23 cellular contexts compared by ENCODE assay signal in genomic region chr4:145001635-145002034, GRCh38.
"Had no signal": no experiment of that assay in that cellular context is flagged by ENCODE, and none has a peak within 500 bp of the region (broad histone marks: within the 10 kb centered on the region; RNA-seq: fewer than 3 reads in every experiment).

No MANE protein-coding gene starts in this region.

- H3K27ac Mint-ChIP-seq: activated CD4-positive, alpha-beta memory T cell treated with anti-CD3 and anti-CD28 coated beads for 36 hours; activated CD4-positive, alpha-beta T cell treated with anti-CD3 and anti-CD28 coated beads, Interleukin-2, amount 10 ng/mL, durations not matched to agents 7 days and 5 days; activated naive CD4-positive, alpha-beta T cell treated with anti-CD3 and anti-CD28 coated beads for 36 hours; activated naive CD8-positive, alpha-beta T cell treated with anti-CD3 and anti-CD28 coated beads for 36 hours; T-cell had no signal

- H3K27me3 Mint-ChIP-seq: activated CD4-positive, alpha-beta memory T cell treated with anti-CD3 and anti-CD28 coated beads for 36 hours; activated CD4-positive, alpha-beta T cell treated with anti-CD3 and anti-CD28 coated beads, Interleukin-2, amount 10 ng/mL, durations not matched to agents 7 days and 5 days; activated naive CD8-positive, alpha-beta T cell treated with anti-CD3 and anti-CD28 coated beads for 36 hours; T-cell had no signal

- DNase-seq: activated CD4-positive, alpha-beta memory T cell treated with anti-CD3 and anti-CD28 coated beads for 36 hours; activated CD4-positive, alpha-beta T cell treated with anti-CD3 and anti-CD28 coated beads, Interleukin-2, amount 10 ng/mL, durations not matched to agents 7 days and 5 days; activated CD4-positive, CD25-positive, alpha-beta regulatory T cell; activated CD8-positive, alpha-beta memory T cell treated with anti-CD3 and anti-CD28 coated beads for 24 hours; activated effector memory CD4-positive, alpha-beta T cell treated with anti-CD3 and anti-CD28 coated beads, Interleukin-2, amount 50 U/mL, for 16 hours; activated naive CD4-positive, alpha-beta T cell treated with anti-CD3 and anti-CD28 coated beads for 36 hours; activated naive CD8-positive, alpha-beta T cell treated with anti-CD3 and anti-CD28 coated beads for 36 hours; activated T-cell treated with anti-CD3 and anti-CD28 coated beads, Interleukin-2, amount 50 U/mL, for 4 hours; anterior cingulate cortex; cerebellar nuclear complex; KBM-7; NCI-H1105; NCI-H1436; NCI-H1694 treated with DMSO at 0.1 percent for 48 hours; NCI-H2029 treated with DMSO at 0.1 percent for 48 hours; NCI-H510A treated with DMSO at 0.1 percent for 48 hours; NCI-H69; NK-92 treated with Interleukin-12 subunit alpha and Interleukin-12 subunit beta, amount 100 ng/mL, for 24 hours; PC-3; SHP77 treated with DMSO at 0.1 percent for 48 hours; T-cell; T-helper 2 cell; T1000 had no signal

- ATAC-seq: activated T-cell treated with anti-CD3 and anti-CD28 coated beads, Interleukin-2, amount 50 U/mL, for 4 hours; PC-3; T-cell had no signal

- H3K4me3 Mint-ChIP-seq: activated CD4-positive, alpha-beta memory T cell treated with anti-CD3 and anti-CD28 coated beads for 36 hours; activated CD4-positive, alpha-beta T cell treated with anti-CD3 and anti-CD28 coated beads, Interleukin-2, amount 10 ng/mL, durations not matched to agents 7 days and 5 days; activated naive CD4-positive, alpha-beta T cell treated with anti-CD3 and anti-CD28 coated beads for 36 hours; activated naive CD8-positive, alpha-beta T cell treated with anti-CD3 and anti-CD28 coated beads for 36 hours; activated T-cell treated with anti-CD3 and anti-CD28 coated beads, Interleukin-2, amount 50 U/mL, for 4 hours; T-cell had no signal

- H3K4me1 Mint-ChIP-seq: activated CD4-positive, alpha-beta T cell treated with anti-CD3 and anti-CD28 coated beads, Interleukin-2, amount 10 ng/mL, durations not matched to agents 7 days and 5 days had no signal
